8 cellular contexts compared by ENCODE assay signal in genomic region chr5:69493235-69493925, GRCh38. TPM values are rescaled to one million over a fixed set of nuclear protein-coding genes. Genes with fewer than 3 reads are reported as not detected.
A peak's percentile ranks its signal among the peaks of the same experiment; 100 is the strongest.
DNase-seq lines count a peak whose midpoint lies in the region; ATAC-seq, FAIRE-seq and TF ChIP-seq lines count a peak whose summit lies in the region.

No MANE protein-coding gene starts in this region.

- peak overlapping the region; percentile 95 for H3K4me2 ChIP-seq in keratinocyte (ENCODE audit: control insufficient read depth, extremely low read depth, insufficient read depth, low read depth, low read length)

- no peak for FAIRE-seq in keratinocyte (lab: Jason Lieb, UNC)

- H3K4me1 ChIP-seq in keratinocyte (ENCODE audit: control insufficient read depth, extremely low read depth, insufficient read depth, low read length) = peaks cover 5% of the 10 kb centered on the region

- H3K4me3 ChIP-seq in GM08714 (ENCODE audit: low read length) (peak overlapping the region; percentile 64), keratinocyte (ENCODE audit: control insufficient read depth in 2 of 3, extremely low read depth in 1 of 3, insufficient read depth in 2 of 3, low read depth in 1 of 3, low read length in 3 of 3) (peak overlapping the region; percentile 75 to 81 (median 78))

- no peaks in the 10 kb centered on the region for H3K36me3 ChIP-seq in keratinocyte (ENCODE audit: control insufficient read depth in 2 of 2, extremely low read depth in 1 of 2, insufficient read depth in 2 of 2, low read length in 2 of 2)

- no peak overlapping the region for H3K27ac Mint-ChIP-seq in brain

- H3K9me1 ChIP-seq in keratinocyte (ENCODE audit: control insufficient read depth, extremely low read depth, insufficient read depth, low read length) = no peaks in the 10 kb centered on the region

- H3K9ac ChIP-seq in keratinocyte (ENCODE audit: control insufficient read depth, extremely low read depth, insufficient read depth, low read length) = peak overlapping the region; percentile 69

- H3K4me3 Mint-ChIP-seq in brain = peak overlapping the region; percentile 85 to 90 (median 86)

- ATAC-seq in HG02610 (IDR thresholded peaks at IDR 0.05; ENCODE audit: unreplicated experiment) (no peak), GM19395 (IDR thresholded peaks at IDR 0.05; ENCODE audit: unreplicated experiment) (no peak)

- dilution Hi-C loops in keratinocyte (cut with MboI; ENCODE audit: extremely low pct_ligation_motif_present, low sequenced_read_pairs) = no loop called here

- peaks cover 20% of the 10 kb centered on the region for H3K27me3 ChIP-seq in keratinocyte (ENCODE audit: control insufficient read depth, extremely low read depth, insufficient read depth, low read length)

- H3K9me3 Mint-ChIP-seq in brain = peaks cover 0 to 4% (median 0%) of the 10 kb centered on the region in 5 experiments

- H2AFZ ChIP-seq in keratinocyte (ENCODE audit: control insufficient read depth, low read length) = peak overlapping the region; percentile 87

- H4K20me1 ChIP-seq in keratinocyte (ENCODE audit: control insufficient read depth, extremely low read depth, insufficient read depth, low read length) = no peaks in the 10 kb centered on the region

- no peak for TF ChIP-seq CTCF in 22Rv1 (IDR thresholded peaks at IDR 0.05)
- no peak for TF ChIP-seq CTCF in brain (conservative IDR thresholded peaks at IDR 0.05)
- TF ChIP-seq CTCF in keratinocyte (optimal IDR thresholded peaks at IDR 0.05 in 1 of 3, IDR thresholded peaks at IDR 0.05 in 1 of 3, conservative IDR thresholded peaks at IDR 0.05 in 1 of 3; ENCODE audit: extremely low read depth in 1 of 3, insufficient read depth in 2 of 3, low read length in 3 of 3) = no peak

- H3K36me3 Mint-ChIP-seq in brain = no peaks in the 10 kb centered on the region

- H3K4me1 Mint-ChIP-seq in brain = peaks cover 3% of the 10 kb centered on the region

- H3K27me3 Mint-ChIP-seq in brain = peaks cover 71% of the 10 kb centered on the region

- peak overlapping the region; percentile 90 for H3K27ac ChIP-seq in 22Rv1
- H3K27ac ChIP-seq in keratinocyte (ENCODE audit: control insufficient read depth, insufficient read depth, low read length) = no peak overlapping the region

- no peaks in the 10 kb centered on the region for H3K79me2 ChIP-seq in keratinocyte (ENCODE audit: control insufficient read depth, insufficient read depth, low read length)

- DNase-seq in NCI-H1105 treated with DMSO at 0.1 percent for 48 hours (lab: John Stamatoyannopoulos, UW) = peak; percentile 33
- DNase-seq in keratinocyte (ENCODE audit: low read depth, low spot score) = no peak
- peak; percentile 8 for DNase-seq in stimulated activated CD4-positive, alpha-beta T cell treated with anti-CD3 and anti-CD28 coated beads, Interleukin-1b, Interleukin-23, amount 100 ng/mL, for 48 hours

- H3K9me3 ChIP-seq in keratinocyte (ENCODE audit: control insufficient read depth, low read depth, low read length) = no peaks in the 10 kb centered on the region

RNA-seq across cellular contexts. Expression of gene OCLN, which starts 0.8 kb away (rescaled TPM):
- polyA plus RNA-seq in brain (ENCODE audit: insufficient read depth, low read depth, low replicate concordance) (4.2 TPM), keratinocyte (3.5 to 4.6 TPM (median 4.6 TPM) in 3 replicates)
- polyA plus RNA-seq in keratinocyte (2011; ENCODE audit: low read depth) = 203 TPM
- polyA plus RNA-seq in keratinocyte (2011; cell fraction: cytosol; rRNA removed) = 1.0 and 3.3 TPM in 2 replicates
- 5.5 and 13.0 TPM in 2 replicates for polyA plus RNA-seq in keratinocyte (2011; cell fraction: nucleus; rRNA removed)
- polyA plus RNA-seq in keratinocyte (2012; ENCODE audit: low replicate concordance) = 3.6 and 51.3 TPM in 2 replicates
- polyA minus RNA-seq in keratinocyte = 3.5 to 18.1 TPM (median 9.0 TPM) in 3 replicates
- polyA minus RNA-seq in keratinocyte (2011; cell fraction: cytosol; rRNA and poly(A)+ RNA removed) = 2.9 TPM
- 15.9 and 21.0 TPM in 2 replicates for polyA minus RNA-seq in keratinocyte (2011; cell fraction: nucleus; rRNA and poly(A)+ RNA removed)
